22 cellular contexts compared by ENCODE assay signal in the genomic region with DNA sequence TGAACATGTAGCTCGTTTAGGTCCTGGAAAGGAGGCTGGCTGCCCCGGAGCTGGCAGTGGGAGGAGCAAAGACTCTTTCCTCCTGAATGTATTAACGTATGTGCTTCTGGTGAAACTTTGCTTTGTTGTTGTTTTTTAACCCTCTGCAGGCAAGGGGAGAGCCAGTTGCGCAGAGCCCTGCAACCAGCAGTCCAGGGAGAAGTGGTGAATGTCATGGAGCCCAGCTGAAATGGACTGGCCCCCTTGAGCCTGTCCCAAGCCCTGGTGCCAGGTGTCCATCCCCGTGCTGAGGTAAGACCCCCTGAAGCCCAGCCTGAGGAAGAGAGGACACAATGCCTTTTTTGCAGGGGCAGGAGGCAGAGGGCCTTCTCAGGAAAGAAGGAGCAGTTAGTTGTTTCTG. TPM values are rescaled to one million over a fixed set of nuclear protein-coding genes. Genes with fewer than 3 reads are reported as not detected.
DNase-seq lines count a peak whose midpoint lies in the region; ATAC-seq and TF ChIP-seq lines count a peak whose summit lies in the region.
"Had no signal": no experiment of that assay in that cellular context is flagged by ENCODE, and none has a peak within 500 bp of the region (broad histone marks: within the 10 kb centered on the region; RNA-seq: fewer than 3 reads in every experiment).

No MANE protein-coding gene starts in this region.

- H4K20me1 ChIP-seq in GM23338 (replicated peaks; ENCODE audit: insufficient read depth) = no peaks in the 10 kb centered on the region; the same call in 1 of the 2 replicates

- no peak overlapping the region for H3K4me3 Mint-ChIP-seq in T-helper 2 cell treated with Interferon-gamma antibody and Interleukin-4, amounts not matched to agents 5 μg/mL and 100 μg/mL, for 36 hours
- H3K4me3 Mint-ChIP-seq in GM23338 = peak overlapping the region; percentile 23; the same call in 1 of the 3 replicates
- H3K4me3 Mint-ChIP-seq in nephron = no peak overlapping the region

- H3K9me3 ChIP-seq in ascending aorta (no peaks in the 10 kb centered on the region), breast epithelium (no peaks in the 10 kb centered on the region)
- H3K9me3 ChIP-seq: left lung, tibial artery had no signal

- DNase-seq in T-helper 2 cell treated with Interferon-gamma antibody and Interleukin-4, amounts not matched to agents 5 μg/mL and 100 μg/mL, for 36 hours (ENCODE audit: low spot score) = no peak
- DNase-seq in T-helper 2 cell = no peak
- no peak for DNase-seq in GM23338 (ENCODE audit: low spot score)
- no peak for DNase-seq in ascending aorta (ENCODE audit: low spot score in 2 of 2)
- DNase-seq in NCI-H748 (lab: John Stamatoyannopoulos, UW; ENCODE audit: unreplicated experiment) = no peak
- no peak for DNase-seq in breast epithelium (ENCODE audit: low spot score in 2 of 2)
- DNase-seq in GM13976 (ENCODE audit: low spot score) = no peak
- DNase-seq: activated CD4-positive, alpha-beta T cell treated with anti-CD3 and anti-CD28 coated beads for 48 hours; activated gamma-delta T cell; cortex of kidney; KG1; left lung; MV-4-11; NCI-H2171 treated with DMSO at 0.1 percent for 48 hours; NCI-H526; SHP77; stimulated activated naive CD4-positive, alpha-beta T cell treated with Interleukin-2 at 50 U/mL for 16 hours; SW 1271 had no signal

- no peak for TF ChIP-seq POLR2A in breast epithelium (IDR thresholded peaks at IDR 0.05)

- H3K36me3 Mint-ChIP-seq in T-helper 2 cell treated with Interferon-gamma antibody and Interleukin-4, amounts not matched to agents 5 μg/mL and 100 μg/mL, for 36 hours (ENCODE audit: low read depth) = peaks cover 54% of the 10 kb centered on the region
- H3K36me3 Mint-ChIP-seq in GM23338 (ENCODE audit: low read depth) (peaks cover 52% of the 10 kb centered on the region), nephron (ENCODE audit: low read depth) (peaks cover 35% of the 10 kb centered on the region)

- no peaks in the 10 kb centered on the region for H3K27me3 Mint-ChIP-seq in T-helper 2 cell treated with Interferon-gamma antibody and Interleukin-4, amounts not matched to agents 5 μg/mL and 100 μg/mL, for 36 hours (ENCODE audit: low read depth)
- peaks cover 11% of the 10 kb centered on the region for H3K27me3 Mint-ChIP-seq in GM23338 (ENCODE audit: insufficient read depth, low read depth, poor library complexity)
- H3K27me3 Mint-ChIP-seq in nephron (ENCODE audit: low read depth) = no peaks in the 10 kb centered on the region

- H3K79me2 ChIP-seq in GM23338 (replicated peaks; ENCODE audit: insufficient read depth) = peaks cover 50% of the 10 kb centered on the region

- H3K4me3 ChIP-seq in GM23338 (no peak overlapping the region), ascending aorta (no peak overlapping the region), breast epithelium (no peak overlapping the region)
- H3K4me3 ChIP-seq: left lung, smooth muscle cell, tibial artery had no signal

- H3K4me1 Mint-ChIP-seq in T-helper 2 cell treated with Interferon-gamma antibody and Interleukin-4, amounts not matched to agents 5 μg/mL and 100 μg/mL, for 36 hours (ENCODE audit: low read depth) = peaks cover 26% of the 10 kb centered on the region
- H3K4me1 Mint-ChIP-seq in GM23338 (peaks cover 82% of the 10 kb centered on the region), nephron (peaks cover 19% of the 10 kb centered on the region)

- peaks cover 64% of the 10 kb centered on the region for H3K4me1 ChIP-seq in GM23338 (ENCODE audit: insufficient read depth)
- peaks cover 0 to 25% of the 10 kb centered on the region in 2 donors for H3K4me1 ChIP-seq in ascending aorta
- no peaks in the 10 kb centered on the region for H3K4me1 ChIP-seq in breast epithelium

- in situ Hi-C loops in GM13976 (cut with MboI; ENCODE audit: low sequenced_read_pairs, unreplicated experiment) = no loop called here

- H3K9me2 ChIP-seq in GM23338 (ENCODE audit: insufficient read depth) = no peaks in the 10 kb centered on the region

- no peak for TF ChIP-seq CTCF in GM23338 (conservative IDR thresholded peaks at IDR 0.05; ENCODE audit: low read depth in 2 of 2)
- TF ChIP-seq CTCF in ascending aorta (IDR thresholded peaks at IDR 0.05) = no peak
- TF ChIP-seq CTCF in nephron (IDR thresholded peaks at IDR 0.05; ENCODE audit: unreplicated experiment in 3 of 3) = no peak
- TF ChIP-seq CTCF in breast epithelium (IDR thresholded peaks at IDR 0.05) = no peak
- no peak for TF ChIP-seq CTCF in GM13976 (IDR thresholded peaks at IDR 0.05; ENCODE audit: borderline replicate concordance, control extremely low read depth, extremely low read depth, insufficient read depth, missing control alignments)

- H3K27me3 ChIP-seq in GM23338 (ENCODE audit: insufficient read depth) (no peaks in the 10 kb centered on the region), ascending aorta (no peaks in the 10 kb centered on the region), breast epithelium (no peaks in the 10 kb centered on the region)
- H3K27me3 ChIP-seq: left lung, tibial artery had no signal

- H3K9me3 Mint-ChIP-seq in T-helper 2 cell treated with Interferon-gamma antibody and Interleukin-4, amounts not matched to agents 5 μg/mL and 100 μg/mL, for 36 hours = no peaks in the 10 kb centered on the region
- no peaks in the 10 kb centered on the region for H3K9me3 Mint-ChIP-seq in GM23338
- no peaks in the 10 kb centered on the region for H3K9me3 Mint-ChIP-seq in nephron

- H3K27ac ChIP-seq in GM23338 (ENCODE audit: low read depth) (peak overlapping the region; percentile 95), ascending aorta (peak overlapping the region; percentile 1 to 4), breast epithelium (no peak overlapping the region)
- H3K27ac ChIP-seq: 22Rv1, left lung had no signal

- H3K27ac Mint-ChIP-seq in T-helper 2 cell treated with Interferon-gamma antibody and Interleukin-4, amounts not matched to agents 5 μg/mL and 100 μg/mL, for 36 hours = peak overlapping the region; percentile 45
- peak overlapping the region; percentile 94 for H3K27ac Mint-ChIP-seq in GM23338
- peak overlapping the region in 2 of 3 experiments; percentile 30 to 50 for H3K27ac Mint-ChIP-seq in nephron

- H2AFZ ChIP-seq in GM23338 = no peak overlapping the region

- H3F3A ChIP-seq in GM23338 (replicated peaks; ENCODE audit: low read depth) = peaks cover 9% of the 10 kb centered on the region

- ATAC-seq in GM23338 = peak; percentile 15
- ATAC-seq: left lung had no signal

- peak overlapping the region; percentile 73 for H3K4me2 ChIP-seq in GM23338
- H3K4me2 ChIP-seq: smooth muscle cell had no signal

- H3K36me3 ChIP-seq in GM23338 (ENCODE audit: insufficient read depth) = no peaks in the 10 kb centered on the region
- H3K36me3 ChIP-seq in ascending aorta = peaks cover 7 to 15% of the 10 kb centered on the region in 2 donors
- no peaks in the 10 kb centered on the region for H3K36me3 ChIP-seq in breast epithelium

- intact Hi-C loops in ascending aorta (cut with DNase I) = no loop called here
- intact Hi-C loops in breast epithelium (cut with DNase I; ENCODE audit: low total_unique reads) = no loop called here

TF ChIP-seq in GM23338, 12 proteins besides CTCF, POLR2A, EP300 and RAD21:
- TF ChIP-seq JUNB (IDR thresholded peaks at IDR 0.05; ENCODE audit: unreplicated experiment) (no peak), ZNF331 (CRISPR knock-in tag; IDR thresholded peaks at IDR 0.05; ENCODE audit: low read depth) (no peak), EZH2 (IDR thresholded peaks at IDR 0.05; ENCODE audit: low read depth, unreplicated experiment) (no peak), NANOG (IDR thresholded peaks at IDR 0.05; ENCODE audit: borderline replicate concordance) (no peak)
- TF ChIP-seq, protein P1, sequence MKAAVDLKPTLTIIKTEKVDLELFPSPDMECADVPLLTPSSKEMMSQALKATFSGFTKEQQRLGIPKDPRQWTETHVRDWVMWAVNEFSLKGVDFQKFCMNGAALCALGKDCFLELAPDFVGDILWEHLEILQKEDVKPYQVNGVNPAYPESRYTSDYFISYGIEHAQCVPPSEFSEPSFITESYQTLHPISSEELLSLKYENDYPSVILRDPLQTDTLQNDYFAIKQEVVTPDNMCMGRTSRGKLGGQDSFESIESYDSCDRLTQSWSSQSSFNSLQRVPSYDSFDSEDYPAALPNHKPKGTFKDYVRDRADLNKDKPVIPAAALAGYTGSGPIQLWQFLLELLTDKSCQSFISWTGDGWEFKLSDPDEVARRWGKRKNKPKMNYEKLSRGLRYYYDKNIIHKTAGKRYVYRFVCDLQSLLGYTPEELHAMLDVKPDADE (IDR thresholded peaks at IDR 0.05) = no peak

RNA-seq across cellular contexts. Expression of a gene that starts 33.3 kb away (rescaled TPM):
- total RNA-seq in GM23338 (2014; rRNA removed; shearing (Covaris generic)) = 51.6 and 65.1 TPM in 2 replicates
- 13.5 and 17.6 TPM in 2 replicates for polyA plus RNA-seq in GM23338 (2016; fragmentation: Nextera tagmentation; extraction: Ambion mirVana)
- total RNA-seq in ascending aorta (59.9 TPM), breast epithelium (10 to 100 TPM; 28.5 to 79.6 (median 42.3) TPM)

Comparison
In these comparisons a context has a peak if more than half of its experiments do, and no peak if none do; other contexts are left out.
1. H3K27ac Mint-ChIP-seq: peak in every context shown above with its lines; median percentile 94 in GM23338; 45 in T-helper 2 cell treated with Interferon-gamma antibody and Interleukin-4, amounts not matched to agents 5 μg/mL and 100 μg/mL, for 36 hours; 40 in nephron.
2. H3K27ac ChIP-seq: peak in GM23338 (single experiment) and ascending aorta (2 of 2); none in breast epithelium (0 of 2).